Comparison of ENCODE assay signal across 8 cellular contexts in genomic region chr1:179365342-179366092, GRCh38. TPM values are rescaled to one million over a fixed set of nuclear protein-coding genes. Genes with fewer than 3 reads are reported as not detected.
DNase-seq lines count a peak whose midpoint lies in the region; ATAC-seq and TF ChIP-seq lines count a peak whose summit lies in the region.

Gene AXDND1 (plus strand): TSS chr1:179365971. CDS start chr1:179366510, 539 bp downstream.

- H3K9ac ChIP-seq in colonic mucosa (ENCODE audit: low read depth in 2 of 2, low read length in 2 of 2), result peak within 1 kb of the TSS; percentile 82 to 95

- TF ChIP-seq CTCF in BE2C (IDR thresholded peaks at IDR 0.05; ENCODE audit: low read depth, low read length) (peak; percentile 26; the same call in 1 of the 2 replicates), colonic mucosa (IDR thresholded peaks at IDR 0.05) (no peak)

- H3K27ac ChIP-seq in colonic mucosa, result peak within 1 kb of the TSS; percentile 93

- peak; percentile 98 for ATAC-seq in HG03439 (IDR thresholded peaks at IDR 0.05; ENCODE audit: unreplicated experiment)

- peak; percentile 83 for DNase-seq in BE2C
- peak; percentile 68 for DNase-seq in GM19238 (ENCODE audit: insufficient read length, low spot score)
- DNase-seq in NCI-H510A (lab: John Stamatoyannopoulos, UW), result peak; percentile 65
- DNase-seq in activated CD4-positive, alpha-beta T cell treated with anti-CD3 and anti-CD28 coated beads for 4 hours, result peak; percentile 88 to 91
- peak; percentile 93 for DNase-seq in colonic mucosa
- DNase-seq in left kidney (ENCODE audit: low read depth, low spot score), result peak; percentile 95
- peak; percentile 84 to 87 for DNase-seq in stimulated activated CD4-positive, alpha-beta T cell treated with anti-CD3 and anti-CD28 coated beads, Interleukin-2, amount 100 ng/mL, for 24 hours

- H3K9me3 ChIP-seq in BE2C (no peaks in the 10 kb centered on the region), colonic mucosa (no peaks in the 10 kb centered on the region)

- H3K36me3 ChIP-seq in BE2C (no peaks in the 10 kb centered on the region), colonic mucosa (no peaks in the 10 kb centered on the region)

- no peaks in the 10 kb centered on the region; the same call in none of the 2 replicates for H3K27me3 ChIP-seq in BE2C
- H3K27me3 ChIP-seq in colonic mucosa, result no peaks in the 10 kb centered on the region

- H3K4me1 ChIP-seq in BE2C (no peaks in the 10 kb centered on the region), colonic mucosa (no peaks in the 10 kb centered on the region)

- intact Hi-C loops in colonic mucosa (cut with DNase I), result loop anchor here (5.0 kb wide), 1 partner anchor 288 kb away; no protein-coding TSS in a partner anchor

- H3K4me3 ChIP-seq in BE2C (ENCODE audit: low read depth, low read length), result peak within 1 kb of the TSS; percentile 90
- peak within 1 kb of the TSS; percentile 89 for H3K4me3 ChIP-seq in colonic mucosa

RNA-seq across cellular contexts. Expression of gene AXDND1, which starts in this region (rescaled TPM):
- not detected for polyA plus RNA-seq in BE2C (2012; ENCODE audit: insufficient read depth, insufficient read length, low read depth)
- total RNA-seq in colonic mucosa, result 1 to 10 TPM; 2.8 to 7.9 TPM

Comparison
In these comparisons a context has a peak if more than half of its experiments do, and no peak if none do; other contexts are left out.
1. Peak in every context shown above with its lines: DNase-seq, ATAC-seq, H3K4me3 ChIP-seq and H3K27ac ChIP-seq.